1 cellular context compared by ENCODE assay signal in genomic region chr10:90087197-90088007, GRCh38.
TF ChIP-seq lines count a peak whose summit lies in the region.

No MANE protein-coding gene starts in this region.

TF ChIP-seq in GM12878, 131 proteins besides CTCF, POLR2A, EP300 and RAD21 (continued from another document and continues in another):
- TF ChIP-seq E4F1 (IDR thresholded peaks at IDR 0.05; ENCODE audit: borderline replicate concordance, partially characterized antibody) = no peak
- peak; percentile 92 for TF ChIP-seq IKZF2 (IDR thresholded peaks at IDR 0.05)
- no peak for TF ChIP-seq USF2 (IDR thresholded peaks at IDR 0.05; ENCODE audit: borderline replicate concordance, low read depth, low read length)
- peak; percentile 85 for TF ChIP-seq MTA2 (IDR thresholded peaks at IDR 0.05; ENCODE audit: low read depth)
- TF ChIP-seq CHD4 (IDR thresholded peaks at IDR 0.05) = 0 out of 2 replicates have a peak, but pooled peaks have one; percentile 55
- no peak for TF ChIP-seq RAD51 (IDR thresholded peaks at IDR 0.05)
- no peak for TF ChIP-seq PAX8 (IDR thresholded peaks at IDR 0.05)
- no peak for TF ChIP-seq ZBED1 (IDR thresholded peaks at IDR 0.05; ENCODE audit: borderline replicate concordance)
- peak; percentile 80 for TF ChIP-seq PAX5 (IDR thresholded peaks at IDR 0.05; ENCODE audit: borderline replicate concordance, low read depth, low read length)
- TF ChIP-seq KDM1A (IDR thresholded peaks at IDR 0.05; ENCODE audit: borderline replicate concordance) = no peak
- 0 out of 2 replicates have a peak, but pooled peaks have one; percentile 26 for TF ChIP-seq GATAD2B (conservative IDR thresholded peaks at IDR 0.05; ENCODE audit: low read depth)
- peak; percentile 89 for TF ChIP-seq IKZF1 (conservative IDR thresholded peaks at IDR 0.05)
- no peak for TF ChIP-seq KLF5 (IDR thresholded peaks at IDR 0.05; ENCODE audit: partially characterized antibody)
- peak; percentile 17 for TF ChIP-seq SP1 (IDR thresholded peaks at IDR 0.05; ENCODE audit: low read depth, low read length)
- no peak for TF ChIP-seq BCL3 (IDR thresholded peaks at IDR 0.05; ENCODE audit: borderline replicate concordance, insufficient read depth, low read depth, low read length, poor library complexity, severe bottlenecking)
- TF ChIP-seq PML (IDR thresholded peaks at IDR 0.05; ENCODE audit: low read length) = 0 out of 2 replicates have a peak, but pooled peaks have one; percentile 37
- TF ChIP-seq FOS (IDR thresholded peaks at IDR 0.05; ENCODE audit: borderline replicate concordance, extremely low read depth, insufficient read length) = no peak
- TF ChIP-seq ZZZ3 (IDR thresholded peaks at IDR 0.05; ENCODE audit: control insufficient read depth, insufficient read length, low read depth) = no peak
- no peak for TF ChIP-seq ZNF687 (IDR thresholded peaks at IDR 0.05)
- TF ChIP-seq RELA (IDR thresholded peaks at IDR 0.05; ENCODE audit: borderline replicate concordance, partially characterized antibody) = no peak
- TF ChIP-seq ELK1 (IDR thresholded peaks at IDR 0.05; ENCODE audit: low read depth, low read length) = no peak
- no peak for TF ChIP-seq SREBF1 (IDR thresholded peaks at IDR 0.05; ENCODE audit: low read length)
- TF ChIP-seq POLR2AphosphoS2 (IDR thresholded peaks at IDR 0.05; ENCODE audit: low read depth, low read length) = no peak
- TF ChIP-seq ATF2 (IDR thresholded peaks at IDR 0.05; ENCODE audit: low read length) = peak; percentile 82
- TF ChIP-seq SKIL (IDR thresholded peaks at IDR 0.05; ENCODE audit: low read depth, poor library complexity, severe bottlenecking) = no peak
- TF ChIP-seq ZBTB11 (CRISPR knock-in tag; IDR thresholded peaks at IDR 0.05) = no peak
- TF ChIP-seq TBL1XR1 (IDR thresholded peaks at IDR 0.05; ENCODE audit: low read depth, low read length) = no peak
- TF ChIP-seq TAF1 (IDR thresholded peaks at IDR 0.05; ENCODE audit: borderline replicate concordance, low read depth, low read length) = no peak
- TF ChIP-seq RFX5 (IDR thresholded peaks at IDR 0.05; ENCODE audit: low read depth, low read length) = no peak
- TF ChIP-seq ZNF384 (IDR thresholded peaks at IDR 0.05; ENCODE audit: borderline replicate concordance, low read depth, low read length) = peak; percentile 93
- no peak for TF ChIP-seq MAX (IDR thresholded peaks at IDR 0.05; ENCODE audit: low read depth, low read length)
- no peak for TF ChIP-seq PKNOX1 (IDR thresholded peaks at IDR 0.05)
- no peak for TF ChIP-seq FOXK2 (IDR thresholded peaks at IDR 0.05)
- TF ChIP-seq TCF3 (IDR thresholded peaks at IDR 0.05; ENCODE audit: borderline replicate concordance, insufficient read depth, low read depth, low read length) = 0 out of 2 replicates have a peak, but pooled peaks have one; percentile 8
- TF ChIP-seq SMAD1 (IDR thresholded peaks at IDR 0.05; ENCODE audit: low read depth, partially characterized antibody) = no peak
- TF ChIP-seq CBX5 (IDR thresholded peaks at IDR 0.05; ENCODE audit: low read depth) = no peak
- no peak; the same call in 1 of the 2 replicates for TF ChIP-seq MTA3 (IDR thresholded peaks at IDR 0.05; ENCODE audit: borderline replicate concordance, low read length)
- no peak for TF ChIP-seq TARDBP (IDR thresholded peaks at IDR 0.05; ENCODE audit: borderline replicate concordance)
- TF ChIP-seq TCF7 (IDR thresholded peaks at IDR 0.05; ENCODE audit: borderline replicate concordance) = peak; percentile 92
- TF ChIP-seq HDGF (IDR thresholded peaks at IDR 0.05) = no peak
